In the genomic region with DNA sequence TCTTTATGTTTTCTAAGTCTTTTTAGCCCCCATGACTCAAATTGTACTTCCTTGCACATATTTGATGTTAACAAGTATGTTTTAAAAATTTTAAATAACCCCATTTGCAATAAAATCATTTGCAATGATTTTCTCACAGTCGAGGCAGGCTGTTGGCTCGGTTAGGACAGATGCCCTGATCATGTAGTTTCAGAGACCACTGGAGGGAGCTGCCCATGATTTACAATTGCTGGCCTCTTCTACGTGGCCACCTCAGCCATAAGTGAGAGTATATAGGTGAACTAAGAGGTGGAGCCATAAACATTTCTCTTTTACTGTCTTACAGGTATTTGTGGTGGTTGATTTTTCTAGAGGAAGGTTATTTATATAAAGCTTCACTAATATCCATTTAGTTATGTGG, we compare ENCODE assay signal across 10 cellular contexts. TPM values are rescaled to one million over a fixed set of nuclear protein-coding genes. Genes with fewer than 3 reads are reported as not detected.
DNase-seq lines count a peak whose midpoint lies in the region; TF ChIP-seq lines count a peak whose summit lies in the region.
"Had no signal": no experiment of that assay in that cellular context is flagged by ENCODE, and none has a peak within 500 bp of the region (broad histone marks: within the 10 kb centered on the region; RNA-seq: fewer than 3 reads in every experiment).

No MANE protein-coding gene starts in this region.

- peak overlapping the region; percentile 98 for H3K4me3 Mint-ChIP-seq in HFFc6
- H3K4me3 Mint-ChIP-seq in CD8-positive, alpha-beta memory T cell, result peak overlapping the region in 3 of 7 donors; percentile 21 to 48 (median 45)

- H3K9ac ChIP-seq in mesendoderm (ENCODE audit: low read length), result no peak overlapping the region

- peaks cover 2% of the 10 kb centered on the region; the same call in 1 of the 2 replicates for H3K27me3 Mint-ChIP-seq in HFFc6 (ENCODE audit: insufficient read depth)
- H3K27me3 Mint-ChIP-seq in CD8-positive, alpha-beta memory T cell, result peaks cover 0 to 1% of the 10 kb centered on the region in 2 donors
- H3K27me3 Mint-ChIP-seq: stimulated activated naive B cell treated with anti-CD40 and anti-IgM and Interleukin-4, amounts not matched to agents 10 μg/mL and 1 μg/mL and 100 μg/mL, for 72 hours had no signal

- H3K4me1 Mint-ChIP-seq in HFFc6 (ENCODE audit: low read depth), result peaks cover 79% of the 10 kb centered on the region
- H3K4me1 Mint-ChIP-seq in CD8-positive, alpha-beta memory T cell, result peaks cover 41 to 55% (median 48%) of the 10 kb centered on the region in 3 donors

- no peak overlapping the region for H2BK5ac ChIP-seq in mesendoderm (ENCODE audit: low read length)

- H3K4me3 ChIP-seq in A673 (ENCODE audit: low read depth, low read length, poor library complexity, severe bottlenecking) (no peak overlapping the region), astrocyte of the spinal cord (ENCODE audit: low read depth, low read length) (no peak overlapping the region), mesendoderm (ENCODE audit: low read length) (no peak overlapping the region)
- no peak overlapping the region for H3K4me3 ChIP-seq in CD8-positive, alpha-beta memory T cell (ENCODE audit: low read length)

- no peak overlapping the region for H4K8ac ChIP-seq in mesendoderm (ENCODE audit: low read depth, low read length)

- H2BK120ac ChIP-seq in mesendoderm (ENCODE audit: low read depth, low read length), result no peak overlapping the region

- peaks cover 11% of the 10 kb centered on the region for H3K79me1 ChIP-seq in mesendoderm (ENCODE audit: low read length)

- H3K56ac ChIP-seq in mesendoderm (ENCODE audit: low read length), result no peak overlapping the region

- no peak overlapping the region for H2AK5ac ChIP-seq in mesendoderm (ENCODE audit: low read length)

- intact Hi-C loops in A673 (cut with micrococcal nuclease; ENCODE audit: unreplicated experiment), result loop anchor here (10.0 kb wide), 1 partner anchor 62 kb away; no protein-coding TSS in a partner anchor

- H3K27me3 ChIP-seq in A673 (replicated peaks; ENCODE audit: insufficient read depth, low read depth, low read length, poor library complexity) (no peaks in the 10 kb centered on the region), mesendoderm (ENCODE audit: insufficient read depth, low read length, poor library complexity) (no peaks in the 10 kb centered on the region)
- no peaks in the 10 kb centered on the region for H3K27me3 ChIP-seq in CD8-positive, alpha-beta memory T cell (ENCODE audit: insufficient read depth, low read length, poor library complexity, severe bottlenecking)

- no peak overlapping the region for H3K4me2 ChIP-seq in mesendoderm (ENCODE audit: low read length)

- no peak overlapping the region for H3K23ac ChIP-seq in mesendoderm (ENCODE audit: low read length)

- H3K9me3 ChIP-seq in A673 (ENCODE audit: low read depth, low read length, poor library complexity, severe bottlenecking), result peaks cover 6% of the 10 kb centered on the region
- H3K9me3 ChIP-seq in CD8-positive, alpha-beta memory T cell (ENCODE audit: low read length), result peaks cover 3% of the 10 kb centered on the region

- POLR2A ChIA-PET in A673 (lab: Charles Lee; ENCODE audit: low non-redundant PET), result no interaction called here
- POLR2A ChIA-PET in CD8-positive, alpha-beta memory T cell (lab: Charles Lee), result no interaction called here

- TF ChIP-seq CTCF in A673 (conservative IDR thresholded peaks at IDR 0.05; ENCODE audit: low read depth, low read length) (0 out of 2 replicates have a peak, but pooled peaks have one; percentile 9), HFFc6 (IDR thresholded peaks at IDR 0.05) (peak; percentile 40), astrocyte of the spinal cord (IDR thresholded peaks at IDR 0.05; ENCODE audit: low read depth, low read length) (peak; percentile 12)

- H3K4me1 ChIP-seq in A673 (ENCODE audit: insufficient read depth, low read length, poor library complexity, severe bottlenecking) (peaks cover 8% of the 10 kb centered on the region), mesendoderm (ENCODE audit: control insufficient read depth, low read depth, low read length) (no peaks in the 10 kb centered on the region)
- H3K4me1 ChIP-seq in CD8-positive, alpha-beta memory T cell (ENCODE audit: insufficient read depth, low read length), result peaks cover 18% of the 10 kb centered on the region

- H4K5ac ChIP-seq in mesendoderm (ENCODE audit: low read length), result no peak overlapping the region

- no TSS peak for BruUV-seq in A673 (replicated peaks; lab: Mats Ljungman, UMichigan)

- peaks cover 12% of the 10 kb centered on the region for H3K9me3 Mint-ChIP-seq in HFFc6
- H3K9me3 Mint-ChIP-seq in CD8-positive, alpha-beta memory T cell, result peaks cover 0 to 5% (median 0%) of the 10 kb centered on the region in 5 donors

- no peak overlapping the region for H3K4ac ChIP-seq in mesendoderm (ENCODE audit: low read depth, low read length)

- no peak overlapping the region for H3K18ac ChIP-seq in mesendoderm (ENCODE audit: low read length)

- peak overlapping the region; percentile 98 for H3K27ac Mint-ChIP-seq in HFFc6
- peak overlapping the region in 4 of 8 donors; percentile 42 to 96 (median 70) for H3K27ac Mint-ChIP-seq in CD8-positive, alpha-beta memory T cell

- H3K79me2 ChIP-seq in mesendoderm (ENCODE audit: control insufficient read depth, insufficient read depth, low read length), result peaks cover 14% of the 10 kb centered on the region

- H3K27ac ChIP-seq in A673 (ENCODE audit: low read depth, low read length, poor library complexity, severe bottlenecking) (no peak overlapping the region), mesendoderm (ENCODE audit: low read depth, low read length) (no peak overlapping the region)
- no peak overlapping the region for H3K27ac ChIP-seq in CD8-positive, alpha-beta memory T cell (ENCODE audit: low read depth, low read length)

- no CpG with 5 or more reads among the region's 3 CpGs for WGBS in mesendoderm (ENCODE audit: extremely low coverage, insufficient coverage, low lambda C conversion rate)

- H3K36me3 Mint-ChIP-seq in HFFc6 (ENCODE audit: low read depth), result peaks cover 45% of the 10 kb centered on the region
- H3K36me3 Mint-ChIP-seq in CD8-positive, alpha-beta memory T cell, result peaks cover 9 to 25% (median 12%) of the 10 kb centered on the region in 3 donors

- CTCF ChIA-PET in A673 (lab: Charles Lee), result no interaction called here
- CTCF ChIA-PET in CD8-positive, alpha-beta memory T cell (lab: Charles Lee), result no interaction called here

- DNase-seq in A673 (ENCODE audit: low spot score) (peak; percentile 2), HFFc6 (no peak), astrocyte of the spinal cord (ENCODE audit: low read depth, low spot score) (peak; percentile 17), mesendoderm (peak; percentile 46), HT-29 (ENCODE audit: low spot score) (no peak), NCI-H226 (no peak), hippocampal formation (lab: John Stamatoyannopoulos, UW) (no peak)
- DNase-seq in CD8-positive, alpha-beta memory T cell, result no peak
- DNase-seq: KG1; stimulated activated naive B cell treated with anti-CD40 and anti-IgM and Interleukin-4, amounts not matched to agents 10 μg/mL and 1 μg/mL and 100 μg/mL, for 72 hours had no signal

- in situ Hi-C loops in astrocyte of the spinal cord (cut with HindIII; ENCODE audit: low sequenced_read_pairs), result no loop called here

- H3K36me3 ChIP-seq in A673 (ENCODE audit: insufficient read depth, low read length, poor library complexity, severe bottlenecking), result peaks cover 17% of the 10 kb centered on the region
- H3K36me3 ChIP-seq in mesendoderm (ENCODE audit: control insufficient read depth, insufficient read depth, low read length), result peaks cover 3% of the 10 kb centered on the region
- peaks cover 5% of the 10 kb centered on the region for H3K36me3 ChIP-seq in CD8-positive, alpha-beta memory T cell (ENCODE audit: insufficient read depth, low read length)

- no peak overlapping the region for H2BK15ac ChIP-seq in mesendoderm (replicated peaks; ENCODE audit: low read depth)

RNA-seq across cellular contexts. Expression of a gene that starts 1.7 kb away (rescaled TPM):
- 16.5 and 18.0 TPM in 2 replicates for total RNA-seq in A673 (2021)
- 10 to 100 TPM; 43.5 to 48.2 (median 46.8) TPM for total RNA-seq in HFFc6 (2021; fragmentation: NEBNext Ultra II Directional; extraction: Animal tissue kit (Norgen Biotek cat#: 25700))
- polyA plus RNA-seq in mesendoderm (2013, experiment 1 of 2), result 22.2 TPM
- polyA plus RNA-seq in mesendoderm (2013, experiment 2 of 2), result 21.0 TPM
- 10 to 100 TPM; 24.1 to 25.1 TPM for total RNA-seq in CD8-positive, alpha-beta memory T cell
- 23.1 TPM for polyA plus RNA-seq in CD8-positive, alpha-beta memory T cell
- 6.2 and 8.5 TPM in 2 replicates for total RNA-seq in HT-29 (2014; rRNA removed; shearing (Covaris generic))

RNA-seq across cellular contexts. Expression of a gene that starts 1.9 kb away (rescaled TPM):
- 2.3 and 4.2 TPM in 2 replicates for total RNA-seq in A673 (2021)
- total RNA-seq in HFFc6 (2021; fragmentation: NEBNext Ultra II Directional; extraction: Animal tissue kit (Norgen Biotek cat#: 25700)), result 1 to 10 TPM; 4.3 to 7.5 (median 5.7) TPM
- 3.1 TPM for polyA plus RNA-seq in mesendoderm (2013, experiment 1 of 2)
- polyA plus RNA-seq in mesendoderm (2013, experiment 2 of 2), result 3.1 TPM
- 1 to 10 TPM; 4.9 to 5.6 TPM for total RNA-seq in CD8-positive, alpha-beta memory T cell
- 20.4 TPM for polyA plus RNA-seq in CD8-positive, alpha-beta memory T cell
- 0.18 TPM in 1 of 2 replicates, not detected in the other for total RNA-seq in HT-29 (2014; rRNA removed; shearing (Covaris generic))

Comparison
In these comparisons a context has a peak if more than half of its experiments do, and no peak if none do; other contexts are left out.
1. DNase-seq: peak in A673 (single experiment), astrocyte of the spinal cord (single experiment) and mesendoderm (single experiment); none in HFFc6 (single experiment), CD8-positive, alpha-beta memory T cell (0 of 5), HT-29 (single experiment), NCI-H226 (single experiment) and hippocampal formation (0 of 2).
2. Peak in every context shown above with its lines, with median percentiles within 50 percentile points of each other: CTCF ChIP-seq.